Comparison of ENCODE assay signal across 33 cellular contexts in genomic region chr6:52217761-52218160, GRCh38. TPM values are rescaled to one million over a fixed set of nuclear protein-coding genes. Genes with fewer than 3 reads are reported as not detected.
"Had no signal": no experiment of that assay in that cellular context is flagged by ENCODE, and none has a peak within 500 bp of the region (broad histone marks: within the 10 kb centered on the region; RNA-seq: fewer than 3 reads in every experiment).

No MANE protein-coding gene starts in this region.

- H3K27ac ChIP-seq: neural progenitor cell, ovary, parathyroid adenoma, psoas muscle, skin epidermis, spleen, suprapubic skin, testis, tibial artery, transverse colon, upper lobe of right lung, uterus had no signal

- H2AFZ ChIP-seq: neural progenitor cell, parathyroid adenoma had no signal

- H3K9me3 ChIP-seq: ovary, psoas muscle, spleen, suprapubic skin, testis, tibial artery, transverse colon, upper lobe of right lung, uterus had no signal

- H3K36me3 ChIP-seq: neural progenitor cell, ovary, spleen, suprapubic skin, tibial artery, transverse colon, upper lobe of right lung, uterus had no signal

- H3K79me2 ChIP-seq: parathyroid adenoma had no signal

- DNase-seq: naive thymus-derived CD4-positive, alpha-beta T cell; natural killer cell; occipital lobe; ovary; posterior cingulate gyrus; psoas muscle; right cardiac atrium; spleen; stimulated activated CD4-positive, alpha-beta T cell treated with anti-CD3 and anti-CD28 coated beads, Interleukin-12 subunit alpha, Interleukin-12 subunit beta, amount 100 ng/mL, for 4 hours; stimulated activated CD4-positive, alpha-beta T cell treated with anti-CD3 and anti-CD28 coated beads, Interleukin-1b, Interleukin-23, amount 100 ng/mL, for 48 hours; stimulated activated CD4-positive, alpha-beta T cell treated with anti-CD3 and anti-CD28 coated beads, Interleukin-4, amount 100 ng/mL, for 1 hour; stimulated activated CD4-positive, alpha-beta T cell treated with anti-CD3 and anti-CD28 coated beads, Interleukin-4, amount 100 ng/mL, for 4 hours; stimulated activated CD8-positive, alpha-beta memory T cell treated with anti-CD3 and anti-CD28 coated beads, Interleukin-4, amount 100 ng/mL, for 48 hours; stimulated activated naive CD4-positive, alpha-beta T cell; stimulated activated naive CD8-positive, alpha-beta T cell treated with anti-CD3 and anti-CD28 coated beads, Interleukin-15, amount 100 ng/mL, for 72 hours; stimulated activated naive CD8-positive, alpha-beta T cell treated with anti-CD3 and anti-CD28 coated beads, Interleukin-15, Interleukin-2, amounts not matched to agents 100 U/mL and 50 U/mL, for 24 hours; substantia nigra; testis; tibial artery; transverse colon; upper lobe of right lung; uterus had no signal

- H3K27me3 ChIP-seq: neural progenitor cell, ovary, spleen, suprapubic skin, testis, tibial artery, transverse colon, upper lobe of right lung, uterus had no signal

- H3K4me2 ChIP-seq: neural progenitor cell, smooth muscle cell had no signal

- H3K9ac ChIP-seq: neural progenitor cell, parathyroid adenoma had no signal

- ATAC-seq: naive thymus-derived CD4-positive, alpha-beta T cell; natural killer cell; psoas muscle; right cardiac atrium; sciatic nerve; stimulated activated memory B cell treated with anti-CD40 and anti-IgM and Interleukin-4, amounts not matched to agents 10 μg/mL and 1 μg/mL and 100 μg/mL, for 72 hours; stimulated activated naive CD8-positive, alpha-beta T cell treated with anti-CD3 and anti-CD28 coated beads, Interleukin-15, amount 100 ng/mL, for 72 hours; stimulated activated naive CD8-positive, alpha-beta T cell treated with anti-CD3 and anti-CD28 coated beads, Interleukin-15, Interleukin-2, amounts not matched to agents 100 U/mL and 50 U/mL, for 24 hours; upper lobe of right lung had no signal

- H3K4me1 ChIP-seq: neural progenitor cell, parathyroid adenoma, psoas muscle, spleen, suprapubic skin, testis, tibial artery, transverse colon, upper lobe of right lung, uterus had no signal

- H3K4me3 ChIP-seq: neural progenitor cell, ovary, psoas muscle, skin epidermis, smooth muscle cell, spleen, suprapubic skin, testis, tibial artery, transverse colon, upper lobe of right lung, uterus had no signal

RNA-seq across cellular contexts. Expression of gene IL17F, which starts 26.5 kb away (rescaled TPM):
- total RNA-seq: natural killer cell, occipital lobe, osteoblast, ovary, progenitor cell of endocrine pancreas, psoas muscle, right cardiac atrium, sciatic nerve, smooth muscle cell, spleen, suprapubic skin, testis, transverse colon, upper lobe of right lung, urinary bladder, uterus had no signal
- polyA plus RNA-seq: naive thymus-derived CD4-positive, alpha-beta T cell; neural cell; ovary; psoas muscle; right cardiac atrium; smooth muscle cell; spleen; urinary bladder had no signal

RNA-seq across cellular contexts. Expression of gene IL17A, which starts 31.6 kb away (rescaled TPM):
- total RNA-seq: naive thymus-derived CD4-positive, alpha-beta T cell; natural killer cell; occipital lobe; osteoblast; ovary; progenitor cell of endocrine pancreas; psoas muscle; right cardiac atrium; sciatic nerve; smooth muscle cell; spleen; suprapubic skin; testis; transverse colon; upper lobe of right lung; urinary bladder had no signal
- polyA plus RNA-seq: naive thymus-derived CD4-positive, alpha-beta T cell; neural cell; ovary; psoas muscle; right cardiac atrium; smooth muscle cell; spleen; urinary bladder had no signal
